9 cellular contexts compared by ENCODE assay signal in the genomic region with DNA sequence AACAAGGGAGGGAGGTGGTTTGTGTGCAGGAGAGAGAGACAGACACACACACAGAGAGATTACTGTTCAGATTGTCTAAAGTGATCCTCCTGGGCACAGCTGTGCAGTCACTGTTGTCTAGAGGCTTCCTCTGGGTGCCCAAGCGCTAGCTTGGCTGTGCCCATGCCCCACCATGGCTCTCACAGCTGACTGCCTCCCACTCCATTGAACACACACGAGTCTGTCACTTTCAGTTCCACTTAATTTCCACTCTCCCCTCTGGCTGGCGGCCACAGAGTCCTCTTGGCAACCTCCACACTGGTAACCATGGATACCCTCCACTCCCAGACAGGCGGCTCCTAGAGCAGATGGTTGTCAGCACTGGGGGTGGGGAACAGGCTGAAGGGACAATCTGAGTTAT. TPM values are rescaled to one million over a fixed set of nuclear protein-coding genes. Genes with fewer than 3 reads are reported as not detected.
A peak's percentile ranks its signal among the peaks of the same experiment; 100 is the strongest.
DNase-seq lines count a peak whose midpoint lies in the region; ATAC-seq and TF ChIP-seq lines count a peak whose summit lies in the region.
"Had no signal": no experiment of that assay in that cellular context is flagged by ENCODE, and none has a peak within 500 bp of the region (broad histone marks: within the 10 kb centered on the region; RNA-seq: fewer than 3 reads in every experiment).

No MANE protein-coding gene starts in this region.

- DNase-seq in NCI-H510A treated with DMSO at 0.1 percent for 48 hours (lab: John Stamatoyannopoulos, UW) (peak; percentile 49), cerebellum (ENCODE audit: low spot score) (peak; percentile 91), left lung (peak; percentile 74 to 86), upper lobe of left lung (peak in 1 of 2 donors; percentile 71), 8988T (no peak)

- peaks cover 0 to 4% of the 10 kb centered on the region in 2 donors for H3K27me3 ChIP-seq in left lung
- H3K27me3 ChIP-seq in upper lobe of left lung = no peaks in the 10 kb centered on the region
- H3K27me3 ChIP-seq: suprapubic skin had no signal

- TF ChIP-seq EP300 in upper lobe of left lung (IDR thresholded peaks at IDR 0.05) = no peak

- no peak overlapping the region for H3K4me3 ChIP-seq in left lung
- no peak overlapping the region for H3K4me3 ChIP-seq in upper lobe of left lung
- H3K4me3 ChIP-seq: suprapubic skin had no signal

- 9 to 12% methylated on average over 4 of the region's 4 CpGs for WGBS in upper lobe of left lung, 2 donors

- TF ChIP-seq POLR2A in upper lobe of left lung (IDR thresholded peaks at IDR 0.05) = no peak

- TF ChIP-seq CTCF in left lung (IDR thresholded peaks at IDR 0.05) (no peak), upper lobe of left lung (IDR thresholded peaks at IDR 0.05) (no peak)

- intact Hi-C loops in left lung (cut with DNase I) = no loop called here

- H3K36me3 ChIP-seq in left lung = no peaks in the 10 kb centered on the region
- H3K36me3 ChIP-seq in upper lobe of left lung = no peaks in the 10 kb centered on the region
- H3K36me3 ChIP-seq: suprapubic skin had no signal

- H3K9me3 ChIP-seq in left lung (no peaks in the 10 kb centered on the region), upper lobe of left lung (no peaks in the 10 kb centered on the region)
- H3K9me3 ChIP-seq: suprapubic skin had no signal

- ATAC-seq in GM19463 (IDR thresholded peaks at IDR 0.05; ENCODE audit: unreplicated experiment) (peak; percentile 66), left lung (peak; percentile 91), upper lobe of left lung (ENCODE audit: low FRiP score in 2 of 2) (peak; percentile 87 to 90), HG02759 (IDR thresholded peaks at IDR 0.05; ENCODE audit: unreplicated experiment) (no peak), HG03159 (IDR thresholded peaks at IDR 0.05; ENCODE audit: unreplicated experiment) (no peak)

- H3K27ac ChIP-seq in left lung (no peak overlapping the region), upper lobe of left lung (peak overlapping the region in 1 of 4 donors; percentile 14)
- H3K27ac ChIP-seq: suprapubic skin had no signal

- peaks cover 6 to 7% of the 10 kb centered on the region in 2 donors for H3K4me1 ChIP-seq in left lung
- peaks cover 6 to 16% (median 12%) of the 10 kb centered on the region in 4 donors for H3K4me1 ChIP-seq in upper lobe of left lung

RNA-seq across cellular contexts. Expression of a gene that starts 29.1 kb away (rescaled TPM):
- 92.6 TPM for total RNA-seq in cerebellum
- 1 to 10 TPM; 5.9 to 6.6 TPM for total RNA-seq in left lung
- 10 to 100 TPM in 2 of 6 donors, 1 to 10 TPM in 4; 3.5 to 17.6 (median 8.9) TPM for total RNA-seq in upper lobe of left lung

Comparison
In these comparisons a context has a peak if more than half of its experiments do, and no peak if none do; other contexts are left out.
1. ATAC-seq: peak in GM19463 (single experiment), left lung (single experiment) and upper lobe of left lung (2 of 2); none in HG02759 (single experiment) and HG03159 (single experiment).